ENCODE assay signal across 8 cellular contexts in the genomic region with DNA sequence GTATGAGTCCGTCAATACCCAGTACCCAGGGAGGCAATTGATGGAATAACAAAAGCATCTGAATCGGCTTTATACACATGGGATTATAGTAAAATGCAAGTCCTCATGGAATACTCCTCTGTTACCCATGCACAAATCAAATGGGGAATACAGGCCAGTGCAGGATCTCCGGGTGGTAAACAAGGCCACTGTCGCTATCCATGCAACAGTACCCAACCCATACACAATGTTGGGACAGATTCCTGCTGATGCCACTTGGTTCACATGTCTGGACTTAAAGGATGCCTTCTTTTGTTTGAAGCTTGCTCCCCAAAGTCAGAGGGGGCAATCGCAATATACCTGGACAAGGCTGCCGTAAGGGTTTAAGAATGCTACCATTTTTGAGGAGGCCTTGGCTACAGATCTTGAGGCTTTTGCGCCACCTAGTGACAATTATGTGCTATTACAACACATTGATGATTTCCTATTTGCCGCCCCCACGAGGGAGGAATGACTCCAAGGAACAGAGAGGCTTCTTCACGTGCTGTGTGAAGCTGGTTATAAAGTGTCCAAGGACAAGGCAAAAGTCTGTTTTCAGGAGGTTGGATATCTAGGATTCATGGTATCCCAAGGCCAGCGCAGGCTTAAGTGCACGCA. TPM values are rescaled to one million over a fixed set of nuclear protein-coding genes. Genes with fewer than 3 reads are reported as not detected.
DNase-seq lines count a peak whose midpoint lies in the region; ATAC-seq, FAIRE-seq and TF ChIP-seq lines count a peak whose summit lies in the region.
"Not testable (repeated sequence)": the region's sequence is repeated elsewhere in the genome, so short reads cannot be mapped to it uniquely, and the experiment has no call there.

No MANE protein-coding gene starts in this region.

- in situ Hi-C loops in IMR-90 (cut with MboI; ENCODE audit: low sequenced_read_pairs); GM12878 (cut with MboI): not testable (repeated sequence)

- not testable (repeated sequence) for H4K8ac ChIP-seq in IMR-90 (ENCODE audit: low read depth in 2 of 2, low read length in 2 of 2)

- not testable (repeated sequence) for H2BK20ac ChIP-seq in IMR-90 (ENCODE audit: low read depth, low read length)

- not testable (repeated sequence) for H3K14ac ChIP-seq in IMR-90 (replicated peaks; ENCODE audit: low read depth, low read length)

- not testable (repeated sequence) for H3K27me3 Mint-ChIP-seq in WTC11 (ENCODE audit: low read depth)

- peaks cover 38% of the 10 kb centered on the region for H3K36me3 Mint-ChIP-seq in WTC11

- not testable (repeated sequence) for H3K9me3 ChIP-seq in A549; IMR-90 (ENCODE audit: control insufficient read depth, insufficient read depth, low read length); GM12878 (replicated peaks; ENCODE audit: control insufficient read depth, insufficient read depth, low read length); left lung; pancreas

- H2AFZ ChIP-seq in IMR-90 (replicated peaks; ENCODE audit: low read length, poor library complexity); GM12878 (ENCODE audit: control insufficient read depth, low read depth, low read length): not testable (repeated sequence)

- not testable (repeated sequence) for H2BK120ac ChIP-seq in IMR-90 (ENCODE audit: low read depth, low read length)

- not testable (repeated sequence) for H3K4me3 Mint-ChIP-seq in WTC11

- BruUV-seq in IMR-90 (replicated peaks; lab: Mats Ljungman, UMichigan); GM12878 (replicated peaks; lab: Mats Ljungman, UMichigan): not testable (repeated sequence)

- H3K9me1 ChIP-seq in IMR-90 (ENCODE audit: insufficient read depth, low read length) = not testable (repeated sequence)

- H2BK5ac ChIP-seq in IMR-90 (ENCODE audit: low read depth, low read length, poor library complexity, severe bottlenecking) = not testable (repeated sequence)

- intact Hi-C loops in IMR-90 (cut with micrococcal nuclease); GM12878 (cut with micrococcal nuclease; ENCODE audit: unreplicated experiment); Right ventricle myocardium superior (cut with DNase I); left lung (cut with DNase I); pancreas (cut with DNase I): not testable (repeated sequence)

- not testable (repeated sequence) for TF ChIP-seq CTCF in A549 (IDR thresholded peaks at IDR 0.05); IMR-90 (conservative IDR thresholded peaks at IDR 0.05; ENCODE audit: low read depth, low read length); WTC11 (IDR thresholded peaks at IDR 0.05); GM12878 (IDR thresholded peaks at IDR 0.05 in 2 of 3, conservative IDR thresholded peaks at IDR 0.05 in 1 of 3; ENCODE audit: control insufficient read depth in 2 of 3, extremely low read depth in 1 of 3, insufficient read depth in 1 of 3, low read depth in 3 of 3, low read length in 3 of 3); left lung (IDR thresholded peaks at IDR 0.05); pancreas (IDR thresholded peaks at IDR 0.05)

- not testable (repeated sequence) for H3K18ac ChIP-seq in IMR-90 (ENCODE audit: low read depth, low read length)

- H3K79me2 ChIP-seq in GM12878 (ENCODE audit: control insufficient read depth, insufficient read depth, low read length) = not testable (repeated sequence)

- not testable (repeated sequence) for TF ChIP-seq POLR2A in A549 (IDR thresholded peaks at IDR 0.05; ENCODE audit: low read length); IMR-90 (IDR thresholded peaks at IDR 0.05; ENCODE audit: low read depth, low read length); GM12878 (IDR thresholded peaks at IDR 0.05; ENCODE audit: low read depth, low read length)

- H3K27me3 ChIP-seq in IMR-90 (ENCODE audit: control insufficient read depth, insufficient read depth, low read length); GM12878 (replicated peaks in 1 of 2; ENCODE audit: control insufficient read depth in 2 of 2, insufficient read depth in 2 of 2, low read length in 1 of 2); left lung; pancreas: not testable (repeated sequence)

- POLR2A ChIA-PET in A549 (lab: Yijun Ruan, JAX); IMR-90 (lab: Charles Lee; ENCODE audit: unreplicated experiment); WTC11 (lab: Charles Lee); GM12878 (lab: Charles Lee): not testable (repeated sequence)

- H3K9me3 Mint-ChIP-seq in WTC11 = peaks cover 34% of the 10 kb centered on the region

- SMC1A ChIA-PET in GM12878 (lab: Charles Lee; ENCODE audit: uncharacterized antibody, unreplicated experiment) = not testable (repeated sequence)

- H2AK5ac ChIP-seq in IMR-90 (ENCODE audit: low read depth, low read length) = not testable (repeated sequence)

- CTCF ChIA-PET in A549 (lab: Yijun Ruan, JAX); IMR-90 (lab: Yijun Ruan, JAX); WTC11 (lab: Charles Lee); GM12878 (lab: Yijun Ruan, JAX): not testable (repeated sequence)

- TF ChIP-seq RAD21 in A549 (conservative IDR thresholded peaks at IDR 0.05 in 1 of 2, IDR thresholded peaks at IDR 0.05 in 1 of 2); IMR-90 (IDR thresholded peaks at IDR 0.05; ENCODE audit: low read length); GM12878 (IDR thresholded peaks at IDR 0.05; ENCODE audit: insufficient read depth, low read depth, low read length): not testable (repeated sequence)

- H3K4me3 ChIP-seq in A549; IMR-90 (ENCODE audit: insufficient read depth, low read depth, low read length); GM12878; left lung; pancreas: not testable (repeated sequence)

- H2AK9ac ChIP-seq in IMR-90 (replicated peaks; ENCODE audit: low read depth, low read length, poor library complexity) = not testable (repeated sequence)

- WGBS in A549 (ENCODE audit: missing lambda C conversion rate) = no CpG with 5 or more reads among the region's 12 CpGs
- no CpG with 5 or more reads among the region's 12 CpGs for WGBS in IMR-90 (ENCODE audit: extremely low coverage in 2 of 2, insufficient read length in 1 of 2), 2 experiments
- no CpG with 5 or more reads among the region's 12 CpGs for WGBS in GM12878 (ENCODE audit: insufficient coverage, insufficient replicate concordance, low lambda C conversion rate, missing lambda C conversion rate)
- no CpG with 5 or more reads among the region's 12 CpGs for WGBS in pancreas, 2 donors

- not testable (repeated sequence) for H3K56ac ChIP-seq in IMR-90 (ENCODE audit: extremely low read depth, insufficient read depth, low read length)

- not testable (repeated sequence) for H4K91ac ChIP-seq in IMR-90 (ENCODE audit: insufficient read depth, low read depth, low read length)

- H3K4me1 ChIP-seq in A549; IMR-90 (ENCODE audit: control insufficient read depth, insufficient read depth, low read length); GM12878 (ENCODE audit: control insufficient read depth, insufficient read depth, low read length); left lung; pancreas: not testable (repeated sequence)

- ATAC-seq in A549 = peak; percentile 77; a peak in 5 of 6 replicates
- peak; percentile 57 for ATAC-seq in GM18511 (IDR thresholded peaks at IDR 0.05; ENCODE audit: unreplicated experiment)
- peak; percentile 67 for ATAC-seq in IMR-90 (ENCODE audit: low read depth)
- peak; percentile 75 for ATAC-seq in WTC11
- peak; percentile 73 for ATAC-seq in GM12878
- peak; percentile 64 for ATAC-seq in Right ventricle myocardium superior (ENCODE audit: poor library complexity)
- ATAC-seq in left lung = peak; percentile 72
- ATAC-seq in pancreas = peak in 3 of 4 donors; percentile 65 to 75 (median 71)

- H3K4me2 ChIP-seq in A549; IMR-90 (ENCODE audit: low read depth, low read length); GM12878 (ENCODE audit: control insufficient read depth, insufficient read depth): not testable (repeated sequence)

- RAD21 ChIA-PET in GM12878 (lab: Charles Lee; ENCODE audit: unreplicated experiment) = not testable (repeated sequence)

- H3K9ac ChIP-seq in IMR-90 (ENCODE audit: low read depth, low read length); GM12878 (ENCODE audit: control insufficient read depth, insufficient read depth, low read length): not testable (repeated sequence)

- H3K27ac Mint-ChIP-seq in WTC11 = not testable (repeated sequence)

- DNase-seq in A549 (ENCODE audit: low read depth in 1 of 2, low spot score in 1 of 2); IMR-90; WTC11 (ENCODE audit: low spot score); GM12878 (ENCODE audit: low read depth, low spot score); Right ventricle myocardium superior; left lung; pancreas: not testable (repeated sequence)

- H3K4ac ChIP-seq in IMR-90 (ENCODE audit: low read depth, low read length) = not testable (repeated sequence)

- not testable (repeated sequence) for H2BK15ac ChIP-seq in IMR-90 (ENCODE audit: low read depth, low read length)

- not testable (repeated sequence) for H3K23ac ChIP-seq in IMR-90 (ENCODE audit: low read depth, low read length)

- not testable (repeated sequence) for H3K79me1 ChIP-seq in IMR-90 (ENCODE audit: low read depth in 1 of 2, low read length in 2 of 2)

- not testable (repeated sequence) for H4K5ac ChIP-seq in IMR-90 (ENCODE audit: low read depth, low read length)

- H3K4me1 Mint-ChIP-seq in WTC11 = not testable (repeated sequence)

- not testable (repeated sequence) for H3K27ac ChIP-seq in A549; IMR-90 (ENCODE audit: insufficient read depth, low read length); GM12878 (ENCODE audit: control insufficient read depth, insufficient read depth); left lung; pancreas

- not testable (repeated sequence) for H3K36me3 ChIP-seq in IMR-90 (ENCODE audit: control insufficient read depth, insufficient read depth, low read length); GM12878 (ENCODE audit: control insufficient read depth in 2 of 2, insufficient read depth in 2 of 2, low read length in 1 of 2); left lung; pancreas

- not testable (repeated sequence) for TF ChIP-seq EP300 in A549 (IDR thresholded peaks at IDR 0.05); GM12878 (IDR thresholded peaks at IDR 0.05; ENCODE audit: borderline replicate concordance in 1 of 2, control insufficient read depth in 1 of 2, low read depth in 2 of 2, low read length in 2 of 2)

- H4K20me1 ChIP-seq in IMR-90 (ENCODE audit: insufficient read depth, low read length); GM12878 (ENCODE audit: control insufficient read depth, insufficient read depth): not testable (repeated sequence)

- FAIRE-seq in A549 (lab: Jason Lieb, UNC) (peak; percentile 91), GM12878 (lab: Jason Lieb, UNC) (peak; percentile 86), pancreas (lab: Jason Lieb, UNC) (peak; percentile 97)

- dilution Hi-C loops in IMR-90 (cut with HindIII; ENCODE audit: low sequenced_read_pairs, unreplicated experiment) = not testable (repeated sequence)

RNA-seq across cellular contexts. Expression of a gene that starts 8.2 kb away (rescaled TPM):
- polyA plus RNA-seq in A549 (2011; rRNA removed) (not detected in 2 replicates), A549 (2017; fragmentation: RNase III; extraction: RNeasy Plus Mini Kit Qiagen cat#74134 plus additional on column Dnase treatment) (not detected in 3 replicates), IMR-90 (2012; rRNA removed) (not detected in 2 replicates), GM12878 (2011; rRNA removed) (0.03 TPM in 1 of 2 replicates, not detected in the other), GM12878 (2014; fragmentation: Illumina TruSeq; extraction: Trizol) (not detected in 2 replicates), GM12878 (2014; fragmentation: Nextera tagmentation; extraction: Ambion mirVana) (under 1 TPM in 1 of 2 experiments, not detected in 1; 0.03 TPM), GM12878 (2014; rRNA removed) (not detected in 2 replicates), GM12878 (2016; fragmentation: Nextera tagmentation; extraction: Ambion mirVana) (not detected), pancreas (not detected)
- polyA plus RNA-seq in A549 (2012; cell fraction: cytosol; rRNA removed) = not detected in 2 replicates
- polyA plus RNA-seq in A549 (2012; cell fraction: nucleus; rRNA removed) = not detected in 2 replicates
- polyA minus RNA-seq in A549 (2011; rRNA and poly(A)+ RNA removed) = not detected in 2 replicates
- total RNA-seq in IMR-90 (2012; rRNA removed) (not detected in 2 replicates), WTC11 (2021) (0.07 to 0.20 TPM in 2 of 3 replicates, not detected in the other), GM12878 (2014; rRNA removed) (not detected in 2 replicates), GM12878 (2014; rRNA removed; fragmentation: Illumina TruSeq; extraction: Trizol) (not detected in 2 replicates), GM12878 (2021) (0.08 TPM in 1 of 2 replicates, not detected in the other), Right ventricle myocardium superior (not detected), left lung (not detected), pancreas (under 1 TPM in 1 of 6 donors, not detected in 5; 0.19 TPM)
- polyA plus RNA-seq in IMR-90 (2012; cell fraction: cytosol; rRNA removed) = not detected in 2 replicates
- polyA plus RNA-seq in IMR-90 (2012; cell fraction: nucleus; rRNA removed; ENCODE audit: low replicate concordance) = not detected in 2 replicates
- total RNA-seq in GM12878 (2013; cell fraction: nucleolus; rRNA removed) = not detected in 2 replicates
- polyA plus RNA-seq in GM12878 (2011; ENCODE audit: low read depth) = not detected
- polyA plus RNA-seq in GM12878 (2011; cell fraction: cytosol; rRNA removed) = not detected in 2 replicates
- not detected in 2 replicates for polyA plus RNA-seq in GM12878 (2011; cell fraction: nucleus; rRNA removed)
- polyA plus RNA-seq in GM12878 (2012) = not detected in 2 replicates
- not detected in 2 replicates for polyA minus RNA-seq in GM12878 (2011; rRNA and poly(A)+ RNA removed)
- polyA minus RNA-seq in GM12878 (2011; cell fraction: cytosol; rRNA and poly(A)+ RNA removed) = not detected in 2 replicates
- polyA minus RNA-seq in GM12878 (2011; cell fraction: nucleus; rRNA and poly(A)+ RNA removed) = not detected in 2 replicates

RNA-seq across cellular contexts. Expression of a gene that starts 34.5 kb away (rescaled TPM):
- 0.10 and 0.30 TPM in 2 replicates for polyA plus RNA-seq in A549 (2011; rRNA removed)
- not detected in 2 replicates for polyA plus RNA-seq in A549 (2012; cell fraction: cytosol; rRNA removed)
- polyA plus RNA-seq in A549 (2012; cell fraction: nucleus; rRNA removed) = 0.39 and 0.44 TPM in 2 replicates
- polyA plus RNA-seq in A549 (2017; fragmentation: RNase III; extraction: RNeasy Plus Mini Kit Qiagen cat#74134 plus additional on column Dnase treatment) = not detected in 3 replicates
- not detected in 2 replicates for polyA minus RNA-seq in A549 (2011; rRNA and poly(A)+ RNA removed)
- total RNA-seq in IMR-90 (2012; rRNA removed) = not detected in 2 replicates
- polyA plus RNA-seq in IMR-90 (2012; rRNA removed) = not detected in 2 replicates
- not detected in 2 replicates for polyA plus RNA-seq in IMR-90 (2012; cell fraction: cytosol; rRNA removed)
- polyA plus RNA-seq in IMR-90 (2012; cell fraction: nucleus; rRNA removed; ENCODE audit: low replicate concordance) = 0.10 TPM in 1 of 2 replicates, not detected in the other
- total RNA-seq in WTC11 (2021) = not detected in 3 replicates
- 1.1 and 1.5 TPM in 2 replicates for total RNA-seq in GM12878 (2013; cell fraction: nucleolus; rRNA removed)
- total RNA-seq in GM12878 (2014; rRNA removed) = not detected in 2 replicates
- not detected in 2 replicates for total RNA-seq in GM12878 (2014; rRNA removed; fragmentation: Illumina TruSeq; extraction: Trizol)
- total RNA-seq in GM12878 (2021) = not detected in 2 replicates
- not detected for polyA plus RNA-seq in GM12878 (2011; ENCODE audit: low read depth)
- 2.3 and 2.5 TPM in 2 replicates for polyA plus RNA-seq in GM12878 (2011; rRNA removed)
- polyA plus RNA-seq in GM12878 (2011; cell fraction: cytosol; rRNA removed) = 1.8 and 2.8 TPM in 2 replicates
- polyA plus RNA-seq in GM12878 (2011; cell fraction: nucleus; rRNA removed) = 4.8 and 5.1 TPM in 2 replicates
- 0.65 and 0.83 TPM in 2 replicates for polyA plus RNA-seq in GM12878 (2012)
- polyA plus RNA-seq in GM12878 (2014; fragmentation: Illumina TruSeq; extraction: Trizol) = not detected in 2 replicates
- under 1 TPM in 1 of 2 experiments, not detected in 1; 0.10 TPM for polyA plus RNA-seq in GM12878 (2014; fragmentation: Nextera tagmentation; extraction: Ambion mirVana)
- polyA plus RNA-seq in GM12878 (2014; rRNA removed) = not detected in 2 replicates
- not detected for polyA plus RNA-seq in GM12878 (2016; fragmentation: Nextera tagmentation; extraction: Ambion mirVana)
- 0.37 and 1.7 TPM in 2 replicates for polyA minus RNA-seq in GM12878 (2011; rRNA and poly(A)+ RNA removed)
- not detected in 2 replicates for polyA minus RNA-seq in GM12878 (2011; cell fraction: cytosol; rRNA and poly(A)+ RNA removed)
- 1.2 TPM in 1 of 2 replicates, not detected in the other for polyA minus RNA-seq in GM12878 (2011; cell fraction: nucleus; rRNA and poly(A)+ RNA removed)
- not detected for total RNA-seq in Right ventricle myocardium superior
- total RNA-seq in left lung = not detected
- total RNA-seq in pancreas = under 1 TPM in 1 of 6 donors, not detected in 5; 0.28 TPM
- polyA plus RNA-seq in pancreas = 1 to 10 TPM in 1 of 2 donors, under 1 TPM in 1; 0.61 to 1.0 TPM
